In the genomic region with DNA sequence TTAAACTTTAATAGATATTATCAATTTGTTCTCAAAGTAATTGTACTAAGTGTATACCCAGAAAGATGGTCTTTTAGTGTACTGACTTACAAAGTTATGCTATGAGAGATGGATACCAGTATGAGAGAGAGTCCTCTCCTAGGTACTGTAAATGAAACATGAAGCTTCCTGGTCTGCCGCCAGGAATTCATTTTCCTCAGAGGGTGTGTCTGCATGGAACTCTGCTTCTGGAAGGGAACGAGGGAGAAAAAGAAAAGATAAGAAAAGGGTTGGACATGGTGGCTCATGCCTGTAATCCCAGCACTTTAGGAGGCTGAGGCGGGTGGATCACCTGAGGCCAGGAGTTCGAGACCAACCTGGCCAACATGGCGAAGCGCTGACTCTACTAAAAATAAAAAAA, we compare ENCODE assay signal across 19 cellular contexts.
"Had no signal": no experiment of that assay in that cellular context is flagged by ENCODE, and none has a peak within 500 bp of the region (broad histone marks: within the 10 kb centered on the region; RNA-seq: fewer than 3 reads in every experiment).

No MANE protein-coding gene starts in this region.

- ATAC-seq: activated CD8-positive, alpha-beta T cell treated with anti-CD3 and anti-CD28 coated beads for 36 hours; activated naive CD4-positive, alpha-beta T cell treated with anti-CD3 and anti-CD28 coated beads, Interleukin-2, amount 50 U/mL, for 72 hours; activated T-cell treated with anti-CD3 and anti-CD28 coated beads, Interleukin-2, amount 50 U/mL, for 4 hours; left lung; naive thymus-derived CD4-positive, alpha-beta T cell; right cardiac atrium; stimulated activated naive CD8-positive, alpha-beta T cell treated with anti-CD3 and anti-CD28 coated beads, Interleukin-15, Interleukin-2, amounts not matched to agents 100 U/mL and 50 U/mL, for 24 hours had no signal

- H3K27me3 Mint-ChIP-seq: activated B cell treated with CpG ODN at 0.5 μM for 24 hours; activated CD8-positive, alpha-beta T cell treated with anti-CD3 and anti-CD28 coated beads for 36 hours had no signal

- H3K4me3 ChIP-seq: dorsolateral prefrontal cortex, left lung, skin epidermis, suprapubic skin, upper lobe of left lung had no signal

- H3K27ac ChIP-seq: dorsolateral prefrontal cortex, left lung, skin epidermis, suprapubic skin, upper lobe of left lung had no signal

- H3K9me3 Mint-ChIP-seq: activated B cell treated with CpG ODN at 0.5 μM for 24 hours; activated CD8-positive, alpha-beta T cell treated with anti-CD3 and anti-CD28 coated beads for 36 hours; activated naive CD4-positive, alpha-beta T cell treated with anti-CD3 and anti-CD28 coated beads, Interleukin-2, amount 50 U/mL, for 72 hours; activated T-cell treated with anti-CD3 and anti-CD28 coated beads, Interleukin-2, amount 50 U/mL, for 4 hours; naive thymus-derived CD4-positive, alpha-beta T cell; T-helper 2 cell treated with Interferon-gamma antibody and Interleukin-4, amounts not matched to agents 5 μg/mL and 100 μg/mL, for 36 hours had no signal

- H3K36me3 ChIP-seq: suprapubic skin had no signal

- H3K4me3 Mint-ChIP-seq: activated B cell treated with CpG ODN at 0.5 μM for 24 hours; activated CD8-positive, alpha-beta T cell treated with anti-CD3 and anti-CD28 coated beads for 36 hours; activated T-cell treated with anti-CD3 and anti-CD28 coated beads, Interleukin-2, amount 50 U/mL, for 4 hours; T-helper 2 cell treated with Interferon-gamma antibody and Interleukin-4, amounts not matched to agents 5 μg/mL and 100 μg/mL, for 36 hours had no signal

- H3K27me3 ChIP-seq: dorsolateral prefrontal cortex, left lung, suprapubic skin, upper lobe of left lung had no signal

- H3K9me3 ChIP-seq: left lung, suprapubic skin, upper lobe of left lung had no signal

- DNase-seq: activated B cell treated with CpG ODN at 0.5 μM for 24 hours; activated CD4-positive, alpha-beta T cell treated with anti-CD3 and anti-CD28 coated beads for 48 hours; activated CD8-positive, alpha-beta T cell treated with anti-CD3 and anti-CD28 coated beads for 36 hours; activated effector memory CD4-positive, alpha-beta T cell treated with anti-CD3 and anti-CD28 coated beads, Interleukin-2, amount 50 U/mL, for 16 hours; activated T-cell treated with anti-CD3 and anti-CD28 coated beads, Interleukin-2, amount 50 U/mL, for 4 hours; dorsolateral prefrontal cortex; islet precursor cell; left lung; mammary epithelial cell; naive thymus-derived CD4-positive, alpha-beta T cell; occipital lobe; right cardiac atrium; stimulated activated CD4-positive, alpha-beta T cell treated with anti-CD3 and anti-CD28 coated beads, Interleukin-4, amount 100 ng/mL, for 24 hours; stimulated activated naive CD8-positive, alpha-beta T cell treated with anti-CD3 and anti-CD28 coated beads, Interleukin-15, Interleukin-2, amounts not matched to agents 100 U/mL and 50 U/mL, for 24 hours; upper lobe of left lung had no signal

- H3K27ac Mint-ChIP-seq: activated B cell treated with CpG ODN at 0.5 μM for 24 hours; activated CD8-positive, alpha-beta T cell treated with anti-CD3 and anti-CD28 coated beads for 36 hours; activated naive CD4-positive, alpha-beta T cell treated with anti-CD3 and anti-CD28 coated beads, Interleukin-2, amount 50 U/mL, for 72 hours; T-helper 2 cell treated with Interferon-gamma antibody and Interleukin-4, amounts not matched to agents 5 μg/mL and 100 μg/mL, for 36 hours had no signal
